8 cellular contexts compared by ENCODE assay signal in the genomic region with DNA sequence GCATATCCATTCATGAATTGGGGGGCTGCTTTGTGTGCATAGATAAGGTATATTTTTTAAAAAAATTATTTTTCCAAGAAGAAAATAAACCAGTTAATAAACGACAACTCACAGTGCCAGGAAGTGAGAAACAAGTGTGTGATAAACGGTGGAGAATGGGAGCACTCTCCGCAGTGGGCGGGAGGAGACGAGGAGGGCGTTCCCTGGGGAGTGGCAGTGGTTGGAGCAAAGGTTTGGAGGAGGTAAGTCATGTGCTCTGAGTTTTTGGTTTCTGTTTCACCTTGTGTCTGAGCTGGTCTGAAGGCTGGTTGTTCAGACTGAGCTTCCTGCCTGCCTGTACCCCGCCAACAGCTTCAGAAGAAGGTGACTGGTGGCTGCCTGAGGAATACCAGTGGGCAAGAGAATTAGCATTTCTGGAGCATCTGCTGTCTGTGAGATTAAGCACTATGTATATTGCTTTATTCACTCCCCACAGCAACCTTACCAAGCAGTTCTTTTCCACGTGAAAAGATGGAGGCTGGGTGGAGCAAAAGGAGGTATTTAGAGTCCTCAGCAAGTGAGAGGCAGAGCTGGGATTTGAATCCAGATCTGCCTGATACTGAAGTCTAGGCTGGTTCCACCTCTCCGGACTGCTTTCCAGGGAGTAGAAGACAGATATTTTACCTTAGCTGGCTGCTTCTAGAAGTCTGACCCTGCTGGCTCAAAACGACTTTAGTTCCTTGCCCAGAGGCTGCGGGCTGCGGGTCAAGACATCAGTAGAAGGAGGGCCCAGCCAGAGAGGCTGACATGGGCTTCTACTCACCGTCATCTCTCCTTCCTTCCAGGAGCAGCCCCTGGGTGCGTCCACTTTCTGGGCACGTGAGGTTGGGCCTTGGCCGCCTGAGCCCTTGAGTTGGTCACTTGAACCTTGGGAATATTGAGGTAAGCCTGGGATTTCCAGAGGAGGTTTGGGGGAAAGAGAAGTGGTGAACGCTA. TPM values are rescaled to one million over a fixed set of nuclear protein-coding genes. Genes with fewer than 3 reads are reported as not detected.
A peak's percentile ranks its signal among the peaks of the same experiment; 100 is the strongest.
DNase-seq lines count a peak whose midpoint lies in the region.

No MANE protein-coding gene starts in this region.

- peak overlapping the region; percentile 74 for H3K9ac ChIP-seq in Karpas-422 (ENCODE audit: low read length)
- H3K9ac ChIP-seq in iPS-15b (ENCODE audit: low read depth, low read length): peak overlapping the region; percentile 49

- H4K20me1 ChIP-seq in Karpas-422 (ENCODE audit: insufficient read depth, low read depth, low read length): no peaks in the 10 kb centered on the region

- H3K4me2 ChIP-seq in Karpas-422 (ENCODE audit: low read depth, low read length, poor library complexity, severe bottlenecking): peak overlapping the region; percentile 80

- H3K27me3 ChIP-seq in Karpas-422 (ENCODE audit: low read length): no peaks in the 10 kb centered on the region
- no peaks in the 10 kb centered on the region for H3K27me3 ChIP-seq in iPS-15b (ENCODE audit: control insufficient read depth, insufficient read depth, low read length)

- H3K79me2 ChIP-seq in Karpas-422 (ENCODE audit: low read length): peaks cover 26% of the 10 kb centered on the region

- H3K9me3 ChIP-seq in Karpas-422 (ENCODE audit: low read length): no peaks in the 10 kb centered on the region
- H3K9me3 ChIP-seq in iPS-15b (ENCODE audit: control insufficient read depth, insufficient read depth, low read length): no peaks in the 10 kb centered on the region

- H3K4me3 ChIP-seq in GM08714 (ENCODE audit: low read length) (peak overlapping the region; percentile 66), Karpas-422 (ENCODE audit: low read length) (peak overlapping the region; percentile 70), iPS-15b (ENCODE audit: low read depth, low read length) (peak overlapping the region; percentile 62)

- H3K36me3 ChIP-seq in Karpas-422 (ENCODE audit: insufficient read depth, low read length): no peaks in the 10 kb centered on the region
- H3K36me3 ChIP-seq in iPS-15b (ENCODE audit: control insufficient read depth, insufficient read depth, low read length): no peaks in the 10 kb centered on the region

- DNase-seq in H4 (ENCODE audit: low spot score): peak; percentile 95
- DNase-seq in Karpas-422: peak; percentile 94
- peak; percentile 87 to 90 for DNase-seq in SHP77 (lab: John Stamatoyannopoulos, UW)
- DNase-seq in activated gamma-delta T cell (lab: John Stamatoyannopoulos, UW): peak; percentile 45
- DNase-seq in stimulated activated CD4-positive, alpha-beta T cell treated with anti-CD3 and anti-CD28 coated beads, Interleukin-2, amount 100 ng/mL, for 24 hours: peak; percentile 89
- DNase-seq in occipital lobe (lab: John Stamatoyannopoulos, UW): no peak

- no peaks in the 10 kb centered on the region for H3K9me2 ChIP-seq in Karpas-422 (replicated peaks; ENCODE audit: insufficient read depth, low read length)

- peaks cover 44% of the 10 kb centered on the region for H3K4me1 ChIP-seq in Karpas-422 (ENCODE audit: low read length)
- peaks cover 7% of the 10 kb centered on the region for H3K4me1 ChIP-seq in iPS-15b (ENCODE audit: control insufficient read depth, insufficient read depth, low read length)

- H2AFZ ChIP-seq in Karpas-422 (ENCODE audit: low read length): peak overlapping the region; percentile 59

- peak overlapping the region; percentile 65 for H3K27ac ChIP-seq in Karpas-422 (ENCODE audit: low read length)

RNA-seq across cellular contexts. Expression of gene CASP8, which starts 26.9 kb away (rescaled TPM):
- total RNA-seq in H4 (2014; rRNA removed; shearing (Covaris generic)): 24.2 and 27.2 TPM in 2 replicates
- total RNA-seq in Karpas-422 (2014; rRNA removed; shearing (Covaris generic); ENCODE audit: low replicate concordance): 28.5 and 114 TPM in 2 replicates
- 2.2 TPM for total RNA-seq in occipital lobe

RNA-seq across cellular contexts. Expression of gene CASP10, which starts 50.5 kb away (rescaled TPM):
- 1.0 and 1.2 TPM in 2 replicates for total RNA-seq in H4 (2014; rRNA removed; shearing (Covaris generic))
- 0.48 and 5.2 TPM in 2 replicates for total RNA-seq in Karpas-422 (2014; rRNA removed; shearing (Covaris generic); ENCODE audit: low replicate concordance)
- 2.0 TPM for total RNA-seq in occipital lobe
